12 cellular contexts compared by ENCODE assay signal in the genomic region with DNA sequence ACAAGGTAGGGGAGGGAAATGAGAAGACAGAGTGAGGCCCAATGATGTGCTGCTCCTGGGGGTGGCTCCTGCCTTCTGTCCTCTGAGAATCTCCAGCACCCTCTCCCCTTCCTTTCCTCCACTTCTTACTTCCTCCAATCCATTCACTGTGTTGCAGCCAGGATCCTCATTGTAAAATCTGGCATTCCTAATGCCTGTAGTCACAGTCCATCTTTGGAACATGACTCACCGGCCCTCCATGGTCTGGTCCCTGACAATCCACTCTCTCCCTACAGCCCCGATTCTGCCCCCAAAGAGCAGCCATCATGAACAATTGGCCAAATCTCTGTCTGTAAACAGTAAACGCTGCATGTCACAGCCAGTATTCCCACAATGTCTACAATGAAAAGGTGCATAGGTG.
DNase-seq lines count a peak whose midpoint lies in the region; ATAC-seq and TF ChIP-seq lines count a peak whose summit lies in the region.
"Had no signal": no experiment of that assay in that cellular context is flagged by ENCODE, and none has a peak within 500 bp of the region (broad histone marks: within the 10 kb centered on the region; RNA-seq: fewer than 3 reads in every experiment).

No MANE protein-coding gene starts in this region.

- H3K9me3 Mint-ChIP-seq in CD14-positive monocyte = peaks cover 0 to 5% (median 0%) of the 10 kb centered on the region in 7 donors

- H3K4me1 Mint-ChIP-seq in CD14-positive monocyte = no peaks in the 10 kb centered on the region
- H3K4me1 Mint-ChIP-seq: B cell had no signal

- no peak for TF ChIP-seq CTCF in astrocyte of the cerebellum (IDR thresholded peaks at IDR 0.05; ENCODE audit: low read depth, low read length, missing control alignments)
- no peak for TF ChIP-seq CTCF in CD14-positive monocyte (IDR thresholded peaks at IDR 0.05)

- H3K36me3 Mint-ChIP-seq in CD14-positive monocyte = no peaks in the 10 kb centered on the region

- intact Hi-C loops in CD14-positive monocyte (cut with micrococcal nuclease) = no loop called here

- in situ Hi-C loops in ACHN (cut with HindIII; ENCODE audit: low pct_ligation_motif_present, low pct_unique_long_range_greater_than_20kb, low sequenced_read_pairs) = no loop called here
- in situ Hi-C loops in astrocyte of the cerebellum (cut with HindIII; ENCODE audit: low sequenced_read_pairs) = no loop called here

- no peak overlapping the region for H3K27ac Mint-ChIP-seq in CD14-positive monocyte
- H3K27ac Mint-ChIP-seq: B cell had no signal

- DNase-seq in ACHN = peak; percentile 87
- peak; percentile 65 for DNase-seq in HPDE6-E6E7 (ENCODE audit: extremely low spot score)
- peak; percentile 86 for DNase-seq in astrocyte of the cerebellum (ENCODE audit: low read depth)
- DNase-seq in islet precursor cell = peak; percentile 98
- DNase-seq in stimulated activated naive CD4-positive, alpha-beta T cell treated with Interleukin-2 at 50 U/mL for 16 hours (lab: John Stamatoyannopoulos, UW) = no peak
- no peak for DNase-seq in CD14-positive monocyte (ENCODE audit: low spot score)
- DNase-seq: NCI-H1436 had no signal

- H3K4me3 Mint-ChIP-seq in CD14-positive monocyte = no peak overlapping the region
- H3K4me3 Mint-ChIP-seq: B cell had no signal

- ATAC-seq in HG03175 (IDR thresholded peaks at IDR 0.05; ENCODE audit: unreplicated experiment) (no peak), HG03460 (IDR thresholded peaks at IDR 0.05; ENCODE audit: unreplicated experiment) (no peak)
- ATAC-seq: GM12878 had no signal

- H3K4me3 ChIP-seq in astrocyte of the cerebellum (ENCODE audit: low read depth, low read length) = no peak overlapping the region
- H3K4me3 ChIP-seq: GM12878, vagina had no signal

- no peaks in the 10 kb centered on the region for H3K27me3 Mint-ChIP-seq in CD14-positive monocyte (ENCODE audit: low read depth in 3 of 3)
- H3K27me3 Mint-ChIP-seq: B cell had no signal

Comparison
In these comparisons a context has a peak if more than half of its experiments do, and no peak if none do; other contexts are left out.
1. DNase-seq: peak in ACHN (single experiment), HPDE6-E6E7 (single experiment), astrocyte of the cerebellum (single experiment) and islet precursor cell (single experiment); none in stimulated activated naive CD4-positive, alpha-beta T cell treated with Interleukin-2 at 50 U/mL for 16 hours (single experiment) and CD14-positive monocyte (single experiment).